ENCODE assay signal across 9 cellular contexts in the genomic region with DNA sequence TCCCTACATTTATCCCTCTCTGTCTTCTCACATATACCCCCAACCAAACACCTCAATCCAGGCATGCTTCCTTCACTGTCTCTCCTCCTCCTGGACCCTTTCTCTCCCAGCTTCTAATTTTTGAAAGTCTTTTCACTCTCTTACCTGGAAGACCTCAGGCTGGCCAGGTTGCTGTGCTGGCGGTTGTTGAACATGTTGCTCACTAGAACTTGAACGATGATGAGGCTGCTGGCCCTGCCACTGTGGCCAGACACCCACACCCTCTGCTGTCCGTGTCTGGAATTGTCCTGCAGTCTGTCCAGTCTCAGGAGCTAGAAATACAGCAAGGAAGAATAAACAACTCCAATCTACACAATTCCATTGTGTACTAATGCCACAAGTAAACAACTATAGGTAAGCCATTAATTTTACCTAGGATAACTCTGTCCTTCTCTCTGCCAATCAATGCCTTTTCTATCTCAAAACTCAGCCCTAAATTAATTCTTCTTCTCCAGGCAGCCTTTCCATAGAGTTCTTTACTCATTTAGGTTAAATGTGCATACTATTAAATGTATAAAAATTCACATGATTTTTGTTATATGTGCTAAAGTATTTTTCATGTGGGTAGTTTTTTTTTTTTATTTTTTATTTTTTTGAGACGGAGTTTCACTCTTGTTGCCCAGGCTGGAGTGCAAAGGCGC. TPM values are rescaled to one million over a fixed set of nuclear protein-coding genes. Genes with fewer than 3 reads are reported as not detected.
A peak's percentile ranks its signal among the peaks of the same experiment; 100 is the strongest.
DNase-seq lines count a peak whose midpoint lies in the region; ATAC-seq and TF ChIP-seq lines count a peak whose summit lies in the region.
"Had no signal": no experiment of that assay in that cellular context is flagged by ENCODE, and none has a peak within 500 bp of the region (broad histone marks: within the 10 kb centered on the region; RNA-seq: fewer than 3 reads in every experiment).

No MANE protein-coding gene starts in this region.

- no peaks in the 10 kb centered on the region for H3K9me3 Mint-ChIP-seq in effector memory CD8-positive, alpha-beta T cell
- H3K9me3 Mint-ChIP-seq: IgD-negative memory B cell had no signal

- H3K27me3 ChIP-seq in brain microvascular endothelial cell (replicated peaks) (no peaks in the 10 kb centered on the region), thyroid gland (no peaks in the 10 kb centered on the region)

- peaks cover 50% of the 10 kb centered on the region for H3K36me3 ChIP-seq in brain microvascular endothelial cell (replicated peaks)
- H3K36me3 ChIP-seq in thyroid gland, result peaks cover 52 to 71% of the 10 kb centered on the region in 2 donors

- H3K27ac ChIP-seq in brain microvascular endothelial cell, result no peak overlapping the region
- no peak overlapping the region for H3K27ac ChIP-seq in thyroid gland

- H3K4me1 Mint-ChIP-seq in effector memory CD8-positive, alpha-beta T cell (ENCODE audit: low read depth in 2 of 2), result no peaks in the 10 kb centered on the region
- H3K4me1 Mint-ChIP-seq: IgD-negative memory B cell had no signal

- no peak overlapping the region for H3K4me3 Mint-ChIP-seq in effector memory CD8-positive, alpha-beta T cell

- in situ Hi-C loops in brain microvascular endothelial cell (cut with HindIII; ENCODE audit: low pct_ligation_motif_present, low sequenced_read_pairs), result loop anchor here (25.0 kb wide), 2 partner anchors 124 to 176 kb away; a partner anchor contains a TSS

- peak; percentile 5 for DNase-seq in CMK (ENCODE audit: low read depth)
- peak; percentile 48 for DNase-seq in H4 (ENCODE audit: low spot score)
- peak; percentile 69 for DNase-seq in NCI-H748 (lab: John Stamatoyannopoulos, UW; ENCODE audit: unreplicated experiment)
- peak; percentile 67 for DNase-seq in brain microvascular endothelial cell
- peak; percentile 66 for DNase-seq in kidney tubule cell (ENCODE audit: low spot score)
- peak; percentile 52 for DNase-seq in thyroid gland
- DNase-seq in effector memory CD8-positive, alpha-beta T cell, result no peak

- no peaks in the 10 kb centered on the region for H3K27me3 Mint-ChIP-seq in effector memory CD8-positive, alpha-beta T cell
- H3K27me3 Mint-ChIP-seq: IgD-negative memory B cell had no signal

- no peak for ATAC-seq in HG03095 (IDR thresholded peaks at IDR 0.05; ENCODE audit: unreplicated experiment)
- ATAC-seq in effector memory CD8-positive, alpha-beta T cell (replicated peaks), result no peak

- no peaks in the 10 kb centered on the region for H3K4me1 ChIP-seq in thyroid gland

- no peak overlapping the region for H3K27ac Mint-ChIP-seq in effector memory CD8-positive, alpha-beta T cell
- H3K27ac Mint-ChIP-seq: IgD-negative memory B cell had no signal

- no peaks in the 10 kb centered on the region for H3K9me3 ChIP-seq in thyroid gland

- H3K4me3 ChIP-seq in brain microvascular endothelial cell (ENCODE audit: low read depth, low read length) (no peak overlapping the region), thyroid gland (replicated peaks in 1 of 3) (no peak overlapping the region)

- TF ChIP-seq POLR2A in thyroid gland (IDR thresholded peaks at IDR 0.05), result no peak

- no peaks in the 10 kb centered on the region for H3K36me3 Mint-ChIP-seq in effector memory CD8-positive, alpha-beta T cell (ENCODE audit: insufficient read depth)

- WGBS in thyroid gland, 2 donors, result 63 to 64% methylated on average over 5 of the region's 5 CpGs

- intact Hi-C loops in thyroid gland (cut with DNase I), result no loop called here

- peak; percentile 92 for TF ChIP-seq CTCF in brain microvascular endothelial cell (IDR thresholded peaks at IDR 0.05; ENCODE audit: low read depth, low read length, missing control alignments)
- TF ChIP-seq CTCF in thyroid gland (IDR thresholded peaks at IDR 0.05), result peak in 4 of 6 experiments; percentile 39 to 48 (median 42)

RNA-seq across cellular contexts. Expression of a gene that starts 5.1 kb away (rescaled TPM):
- total RNA-seq in H4 (2014; rRNA removed; shearing (Covaris generic)), result 0.10 TPM in 1 of 2 replicates, not detected in the other
- total RNA-seq in thyroid gland, result 10 to 100 TPM; 16.1 to 76.2 (median 36.8) TPM

RNA-seq across cellular contexts. Expression of a gene that starts 47.6 kb away (rescaled TPM):
- 0.39 and 1.5 TPM in 2 replicates for total RNA-seq in H4 (2014; rRNA removed; shearing (Covaris generic))
- total RNA-seq in thyroid gland, result 10 to 100 TPM; 26.2 to 49.3 (median 33.1) TPM

Comparison
In these comparisons a context has a peak if more than half of its experiments do, and no peak if none do; other contexts are left out.
1. DNase-seq: peak in CMK (single experiment), H4 (single experiment), NCI-H748 (single experiment), brain microvascular endothelial cell (single experiment), kidney tubule cell (single experiment) and thyroid gland (2 of 2); none in effector memory CD8-positive, alpha-beta T cell (0 of 3).
2. RNA of a gene that starts 5.1 kb away (total RNA-seq): 16.1 to 76.2 TPM in thyroid gland; 0.10 TPM in H4; every median in the first group is over 10 times any median in the second.
3. RNA of a gene that starts 47.6 kb away (total RNA-seq): 26.2 to 49.3 TPM in thyroid gland; 0.39 to 1.5 TPM in H4; every median in the first group is over 10 times any median in the second.